Comparison of ENCODE assay signal across 8 cellular contexts in the genomic region with DNA sequence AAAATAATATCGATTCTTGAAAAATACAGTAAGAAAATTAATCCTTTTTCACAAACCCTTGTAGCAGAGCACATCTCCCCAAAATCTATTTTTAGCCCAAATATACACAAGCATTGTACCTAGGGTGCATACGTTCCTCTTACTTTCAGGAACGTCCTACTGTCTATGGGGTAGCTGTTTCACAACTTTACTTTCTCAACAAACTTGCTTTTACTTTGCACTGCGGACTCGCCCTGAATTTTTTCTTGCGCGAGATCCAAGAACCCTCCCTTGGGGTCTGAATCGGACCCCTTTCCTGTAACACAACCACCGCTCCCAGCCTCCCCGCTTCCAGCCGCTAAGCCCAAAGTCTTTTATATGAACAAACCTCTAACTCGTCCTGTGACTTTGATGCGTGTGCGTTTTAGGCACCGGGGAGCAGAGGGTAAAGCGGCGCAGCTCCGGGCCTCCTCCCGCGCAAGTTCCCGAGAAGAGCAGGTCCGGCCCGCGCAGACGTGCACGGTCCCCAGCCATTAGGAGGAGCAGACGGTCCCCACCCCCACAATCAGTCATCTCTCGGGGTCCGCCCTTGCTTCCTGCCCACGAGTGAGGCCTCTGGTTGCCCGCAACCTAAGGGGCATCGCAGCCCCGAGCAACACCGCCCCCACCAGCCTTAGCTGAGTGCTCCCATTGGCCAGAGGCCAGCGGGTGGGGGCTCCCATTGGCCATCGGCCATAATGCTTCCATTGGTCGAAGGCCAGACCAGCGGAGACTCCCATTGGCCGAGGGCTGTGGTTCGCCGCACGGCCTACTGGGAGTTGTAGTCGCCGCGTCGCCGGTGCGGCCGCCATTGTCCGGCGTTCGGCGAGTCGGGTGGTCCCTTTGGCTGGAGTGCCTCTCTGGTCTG. TPM values are rescaled to one million over a fixed set of nuclear protein-coding genes. Genes with fewer than 3 reads are reported as not detected.
A peak's percentile ranks its signal among the peaks of the same experiment; 100 is the strongest.
DNase-seq lines count a peak whose midpoint lies in the region; ATAC-seq and TF ChIP-seq lines count a peak whose summit lies in the region.

Gene ZNF8, plus strand, starts transcription at position 800 of the 886 bp plus-strand sequence. CDS start 127 bp downstream, outside the sequence.

- peaks cover 21% of the 10 kb centered on the region; the same call in 1 of the 2 replicates for H3K9me3 ChIP-seq in Panc1 (ENCODE audit: control insufficient read depth, insufficient read depth, low read depth, low read length)
- H3K9me3 ChIP-seq in muscle layer of colon (ENCODE audit: low read length) = peaks cover 11% of the 10 kb centered on the region

- peaks cover 33% of the 10 kb centered on the region for H3K4me1 Mint-ChIP-seq in activated T-cell treated with anti-CD3 and anti-CD28 coated beads, Interleukin-2, amount 50 U/mL, for 72 hours (ENCODE audit: low read depth)

- in situ Hi-C loops in Panc1 (cut with HindIII; ENCODE audit: low pct_unique_long_range_greater_than_20kb, low sequenced_read_pairs) = no loop called here

- H3K27ac Mint-ChIP-seq in activated T-cell treated with anti-CD3 and anti-CD28 coated beads, Interleukin-2, amount 50 U/mL, for 72 hours = peak within 1 kb of the TSS; percentile 71

- ATAC-seq in GM21786 (IDR thresholded peaks at IDR 0.05; ENCODE audit: unreplicated experiment) (peak; percentile 93), Panc1 (peak; percentile 97), esophagus mucosa (peak; percentile 99)
- ATAC-seq in activated T-cell treated with anti-CD3 and anti-CD28 coated beads, Interleukin-2, amount 50 U/mL, for 72 hours (replicated peaks in 1 of 2) = peak; percentile 94 to 96

- CTCF ChIA-PET in Panc1 (lab: Charles Lee) = interaction anchor here (0.8 kb wide), 1 partner anchor 266 kb away, joined by 10 read pairs; no protein-coding TSS in a partner anchor

- H3K36me3 ChIP-seq in KMS-11 (ENCODE audit: insufficient read depth) = no peaks in the 10 kb centered on the region
- H3K36me3 ChIP-seq in Panc1 (ENCODE audit: control insufficient read depth, insufficient read depth, low read length) = no peaks in the 10 kb centered on the region; the same call in 1 of the 2 replicates
- H3K36me3 ChIP-seq in muscle layer of colon (ENCODE audit: insufficient read depth, low read length) = peaks cover 12% of the 10 kb centered on the region

- TF ChIP-seq CTCF in KMS-11 (conservative IDR thresholded peaks at IDR 0.05; ENCODE audit: low read depth, low read length) (no peak), Panc1 (IDR thresholded peaks at IDR 0.05) (no peak)

- H2AFZ ChIP-seq in KMS-11 (ENCODE audit: low read depth) = peak within 1 kb of the TSS; percentile 83

- peak within 1 kb of the TSS; percentile 84 for H3K4me2 ChIP-seq in KMS-11

- H3K4me1 ChIP-seq in KMS-11 (ENCODE audit: low read depth, poor library complexity, severe bottlenecking) (peaks cover 6% of the 10 kb centered on the region), Panc1 (ENCODE audit: control insufficient read depth, insufficient read depth, low read length) (peaks cover 17% of the 10 kb centered on the region), muscle layer of colon (ENCODE audit: insufficient read depth, low read length) (peaks cover 10% of the 10 kb centered on the region)

- peaks cover 15% of the 10 kb centered on the region for H3K79me2 ChIP-seq in KMS-11 (ENCODE audit: insufficient read depth, low read depth)

- H3K27me3 ChIP-seq in KMS-11 (ENCODE audit: insufficient read depth, low read depth) (no peaks in the 10 kb centered on the region), Panc1 (ENCODE audit: control insufficient read depth, insufficient read depth, low read length) (no peaks in the 10 kb centered on the region), muscle layer of colon (ENCODE audit: control insufficient read depth in 1 of 2, insufficient read depth in 2 of 2, low read length in 2 of 2) (no peaks in the 10 kb centered on the region)

- DNase-seq in DMS79 treated with DMSO at 0.1 percent for 48 hours (lab: John Stamatoyannopoulos, UW) (peak; percentile 97), Panc1 (ENCODE audit: low read depth, low spot score) (peak; percentile 93)
- peak; percentile 98 to 99 for DNase-seq in activated T-cell treated with anti-CD3 and anti-CD28 coated beads, Interleukin-2, amount 50 U/mL, for 72 hours
- DNase-seq in stimulated activated CD8-positive, alpha-beta memory T cell treated with anti-CD3 and anti-CD28 coated beads, Interleukin-7, amount 100 ng/mL, for 1 hour (ENCODE audit: low read depth in 2 of 2) = peak; percentile 94 to 95

- peak within 1 kb of the TSS; percentile 57 for H3K27ac ChIP-seq in KMS-11
- H3K27ac ChIP-seq in Panc1 (ENCODE audit: low read length) = peak within 1 kb of the TSS; percentile 98
- peak within 1 kb of the TSS; percentile 62 for H3K27ac ChIP-seq in muscle layer of colon (ENCODE audit: low read depth, low read length)

- intact Hi-C loops in Panc1 (cut with micrococcal nuclease; ENCODE audit: unreplicated experiment) = no loop called here

- H3K4me3 ChIP-seq in KMS-11 (IDR thresholded peaks at IDR 0.05; ENCODE audit: insufficient read depth, low read depth, low read length) = no peak within 1 kb of the TSS
- H3K4me3 ChIP-seq in Panc1 (ENCODE audit: low read depth in 2 of 2, low read length in 2 of 2) = peak within 1 kb of the TSS; percentile 75 to 95
- H3K4me3 ChIP-seq in muscle layer of colon (ENCODE audit: low read depth in 1 of 2, low read length in 2 of 2) = peak within 1 kb of the TSS; percentile 83 to 94

- peaks cover 20 to 48% of the 10 kb centered on the region in 2 donors for H3K36me3 Mint-ChIP-seq in activated T-cell treated with anti-CD3 and anti-CD28 coated beads, Interleukin-2, amount 50 U/mL, for 72 hours (ENCODE audit: insufficient read depth in 2 of 2)

- no peaks in the 10 kb centered on the region for H3K27me3 Mint-ChIP-seq in activated T-cell treated with anti-CD3 and anti-CD28 coated beads, Interleukin-2, amount 50 U/mL, for 72 hours (ENCODE audit: low read depth)

- H3K9me3 Mint-ChIP-seq in activated T-cell treated with anti-CD3 and anti-CD28 coated beads, Interleukin-2, amount 50 U/mL, for 72 hours = peaks cover 5% of the 10 kb centered on the region in 2 donors

- POLR2A ChIA-PET in Panc1 (lab: Charles Lee) = interaction anchor here (0.6 kb wide), 4 partner anchors 9 to 887 kb away, joined by 3 to 11 read pairs (median 7); no protein-coding TSS in a partner anchor

- no TSS peak for BruUV-seq in Panc1 (replicated peaks; lab: Mats Ljungman, UMichigan)

- H3K9ac ChIP-seq in KMS-11 (peak within 1 kb of the TSS; percentile 71), muscle layer of colon (ENCODE audit: low read length) (peak within 1 kb of the TSS; percentile 72)

- H3K4me3 Mint-ChIP-seq in activated T-cell treated with anti-CD3 and anti-CD28 coated beads, Interleukin-2, amount 50 U/mL, for 72 hours = peak within 1 kb of the TSS; percentile 72 to 96

- no peaks in the 10 kb centered on the region for H4K20me1 ChIP-seq in KMS-11 (ENCODE audit: insufficient read depth)

RNA-seq across cellular contexts. Expression of gene ZNF8, which starts in this region (rescaled TPM):
- total RNA-seq in Panc1 (2021; ENCODE audit: unreplicated experiment) = 12.6 TPM
- polyA plus RNA-seq in Panc1 (2012; ENCODE audit: insufficient read length) = 1.8 TPM
- total RNA-seq in activated T-cell treated with anti-CD3 and anti-CD28 coated beads, Interleukin-2, amount 50 U/mL, for 72 hours = 1 to 10 TPM; 5.6 to 6.9 TPM
- total RNA-seq in esophagus mucosa = 2.9 TPM
